In the genomic region with DNA sequence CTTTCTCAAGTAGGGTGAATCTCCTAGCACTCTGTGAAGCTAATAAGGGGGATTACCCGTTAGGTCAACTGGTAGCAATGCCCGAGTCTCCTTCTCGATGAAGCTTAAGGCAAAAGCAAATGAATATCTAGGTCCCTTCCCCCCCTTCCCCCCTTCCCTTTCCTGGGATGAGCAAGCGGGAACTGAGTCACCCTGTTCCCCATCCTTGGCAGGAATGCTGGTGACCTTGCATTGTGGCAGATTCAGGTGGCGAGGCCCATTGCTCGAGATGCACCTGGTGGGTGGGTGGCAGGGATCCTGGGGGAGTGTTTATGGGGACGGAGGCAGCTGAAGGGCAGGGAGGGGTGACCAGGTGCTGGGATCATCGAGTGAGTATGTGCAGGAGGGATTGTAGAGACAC, we compare ENCODE assay signal across 28 cellular contexts. TPM values are rescaled to one million over a fixed set of nuclear protein-coding genes. Genes with fewer than 3 reads are reported as not detected.
DNase-seq lines count a peak whose midpoint lies in the region; ATAC-seq, FAIRE-seq and TF ChIP-seq lines count a peak whose summit lies in the region.
"Had no signal": no experiment of that assay in that cellular context is flagged by ENCODE, and none has a peak within 500 bp of the region (broad histone marks: within the 10 kb centered on the region; RNA-seq: fewer than 3 reads in every experiment).

No MANE protein-coding gene starts in this region.

- H3K4me2 ChIP-seq in osteoblast (ENCODE audit: insufficient read depth, low read length) (no peak overlapping the region), PC-9 (no peak overlapping the region)

- no peak overlapping the region for H3K4me3 Mint-ChIP-seq in T-helper 2 cell treated with Interferon-gamma antibody and Interleukin-4, amounts not matched to agents 5 μg/mL and 100 μg/mL, for 36 hours
- H3K4me3 Mint-ChIP-seq: activated T-helper 1 cell treated with anti-CD3 and anti-CD28 coated beads, Interleukin-12 subunit alpha, Interleukin-12 subunit beta, Interleukin-2, Interleukin-4 antibody, amounts not matched to agents 30 ng/mL and 10 ng/mL and 1 ng/mL, durations not matched to agents 14 hours and 24 hours and 36 hours; effector memory CD8-positive, alpha-beta T cell; stimulated activated effector memory CD8-positive, alpha-beta T cell treated with anti-CD3 and anti-CD28 coated beads, Interleukin-12 subunit alpha, Interleukin-12 subunit beta, amount 100 ng/mL, for 72 hours had no signal

- H3K4me3 ChIP-seq in ascending aorta = no peak overlapping the region
- H3K4me3 ChIP-seq in osteoblast (ENCODE audit: insufficient read depth, low read length) = no peak overlapping the region
- H3K4me3 ChIP-seq in pancreas = no peak overlapping the region
- no peak overlapping the region for H3K4me3 ChIP-seq in PC-9
- H3K4me3 ChIP-seq: cardiac muscle cell, colonic mucosa, esophagus squamous epithelium, gastrocnemius medialis, upper lobe of right lung had no signal

- H3K27me3 ChIP-seq in ascending aorta = no peaks in the 10 kb centered on the region
- H3K27me3 ChIP-seq in osteoblast (ENCODE audit: insufficient read depth, low read length) = peaks cover 6% of the 10 kb centered on the region
- no peaks in the 10 kb centered on the region for H3K27me3 ChIP-seq in pancreas
- H3K27me3 ChIP-seq in PC-9 (ENCODE audit: insufficient read depth, low read depth) = peaks cover 13% of the 10 kb centered on the region
- H3K27me3 ChIP-seq: cardiac muscle cell, gastrocnemius medialis had no signal

- no peaks in the 10 kb centered on the region for H3K9me2 ChIP-seq in PC-9 (ENCODE audit: insufficient read depth)

- CTCF ChIA-PET in PC-9 (lab: Charles Lee) = no interaction called here

- no peak for FAIRE-seq in pancreas (lab: Jason Lieb, UNC)

- TF ChIP-seq CTCF in ascending aorta (IDR thresholded peaks at IDR 0.05) = no peak
- TF ChIP-seq CTCF in osteoblast (IDR thresholded peaks at IDR 0.05; ENCODE audit: extremely low read depth, low read depth, low read length) = no peak
- TF ChIP-seq CTCF in pancreas (IDR thresholded peaks at IDR 0.05) = no peak
- TF ChIP-seq CTCF in PC-9 (conservative IDR thresholded peaks at IDR 0.05) = no peak

- BruUV-seq in PC-9 (replicated peaks; lab: Mats Ljungman, UMichigan) = no TSS peak

- no peaks in the 10 kb centered on the region for H3K9me3 Mint-ChIP-seq in T-helper 2 cell treated with Interferon-gamma antibody and Interleukin-4, amounts not matched to agents 5 μg/mL and 100 μg/mL, for 36 hours
- H3K9me3 Mint-ChIP-seq: activated T-helper 1 cell treated with anti-CD3 and anti-CD28 coated beads, Interleukin-12 subunit alpha, Interleukin-12 subunit beta, Interleukin-2, Interleukin-4 antibody, amounts not matched to agents 30 ng/mL and 10 ng/mL and 1 ng/mL, durations not matched to agents 14 hours and 24 hours and 36 hours; effector memory CD8-positive, alpha-beta T cell; stimulated activated effector memory CD8-positive, alpha-beta T cell treated with anti-CD3 and anti-CD28 coated beads, Interleukin-12 subunit alpha, Interleukin-12 subunit beta, amount 100 ng/mL, for 72 hours had no signal

- H3K27ac ChIP-seq in ascending aorta (peak overlapping the region; percentile 93 to 95), osteoblast (ENCODE audit: low read depth, low read length) (no peak overlapping the region), pancreas (no peak overlapping the region), PC-9 (no peak overlapping the region)
- H3K27ac ChIP-seq: cardiac muscle cell, colonic mucosa, esophagus squamous epithelium, gastrocnemius medialis, upper lobe of right lung had no signal

- peaks cover 13 to 22% of the 10 kb centered on the region in 2 donors for H3K36me3 ChIP-seq in ascending aorta
- no peaks in the 10 kb centered on the region for H3K36me3 ChIP-seq in osteoblast (ENCODE audit: insufficient read depth, low read length)
- H3K36me3 ChIP-seq in pancreas = no peaks in the 10 kb centered on the region
- H3K36me3 ChIP-seq in PC-9 (ENCODE audit: low read depth) = no peaks in the 10 kb centered on the region
- H3K36me3 ChIP-seq: cardiac muscle cell, colonic mucosa, esophagus squamous epithelium, gastrocnemius medialis, upper lobe of right lung had no signal

- H3K79me2 ChIP-seq in osteoblast (ENCODE audit: insufficient read depth, low read length) (no peaks in the 10 kb centered on the region), PC-9 (ENCODE audit: low read depth) (no peaks in the 10 kb centered on the region)

- intact Hi-C loops in ascending aorta (cut with DNase I) (no loop called here), pancreas (cut with DNase I) (no loop called here), PC-9 (cut with micrococcal nuclease; ENCODE audit: unreplicated experiment) (no loop called here)

- H3K9me3 ChIP-seq in ascending aorta (no peaks in the 10 kb centered on the region), osteoblast (ENCODE audit: low read depth, low read length) (no peaks in the 10 kb centered on the region), pancreas (no peaks in the 10 kb centered on the region), PC-9 (ENCODE audit: insufficient read depth, low read depth) (no peaks in the 10 kb centered on the region)
- H3K9me3 ChIP-seq: colonic mucosa, esophagus squamous epithelium, gastrocnemius medialis, upper lobe of right lung had no signal

- POLR2A ChIA-PET in PC-9 (lab: Charles Lee; ENCODE audit: unreplicated experiment) = no interaction called here

- H3K4me1 Mint-ChIP-seq in T-helper 2 cell treated with Interferon-gamma antibody and Interleukin-4, amounts not matched to agents 5 μg/mL and 100 μg/mL, for 36 hours (ENCODE audit: low read depth) = no peaks in the 10 kb centered on the region
- H3K4me1 Mint-ChIP-seq: stimulated activated effector memory CD8-positive, alpha-beta T cell treated with anti-CD3 and anti-CD28 coated beads, Interleukin-12 subunit alpha, Interleukin-12 subunit beta, amount 100 ng/mL, for 72 hours had no signal

- H3K4me1 ChIP-seq in ascending aorta (peaks cover 10 to 48% of the 10 kb centered on the region in 2 donors), osteoblast (ENCODE audit: insufficient read depth, low read length) (peaks cover 10% of the 10 kb centered on the region), pancreas (no peaks in the 10 kb centered on the region), PC-9 (replicated peaks; ENCODE audit: insufficient read depth) (peaks cover 7% of the 10 kb centered on the region; the same call in 1 of the 2 replicates)
- H3K4me1 ChIP-seq: colonic mucosa had no signal

- H3K27me3 Mint-ChIP-seq in T-helper 2 cell treated with Interferon-gamma antibody and Interleukin-4, amounts not matched to agents 5 μg/mL and 100 μg/mL, for 36 hours (ENCODE audit: low read depth) = peaks cover 10% of the 10 kb centered on the region

- no peaks in the 10 kb centered on the region for H3K36me3 Mint-ChIP-seq in T-helper 2 cell treated with Interferon-gamma antibody and Interleukin-4, amounts not matched to agents 5 μg/mL and 100 μg/mL, for 36 hours (ENCODE audit: low read depth)
- H3K36me3 Mint-ChIP-seq: stimulated activated effector memory CD8-positive, alpha-beta T cell treated with anti-CD3 and anti-CD28 coated beads, Interleukin-12 subunit alpha, Interleukin-12 subunit beta, amount 100 ng/mL, for 72 hours had no signal

- no peaks in the 10 kb centered on the region for H4K20me1 ChIP-seq in osteoblast (ENCODE audit: insufficient read depth, low read length)
- no peaks in the 10 kb centered on the region for H4K20me1 ChIP-seq in PC-9 (ENCODE audit: insufficient read depth)

- no peak overlapping the region for H3K27ac Mint-ChIP-seq in T-helper 2 cell treated with Interferon-gamma antibody and Interleukin-4, amounts not matched to agents 5 μg/mL and 100 μg/mL, for 36 hours
- H3K27ac Mint-ChIP-seq: activated T-helper 1 cell treated with anti-CD3 and anti-CD28 coated beads, Interleukin-12 subunit alpha, Interleukin-12 subunit beta, Interleukin-2, Interleukin-4 antibody, amounts not matched to agents 30 ng/mL and 10 ng/mL and 1 ng/mL, durations not matched to agents 14 hours and 24 hours and 36 hours; progenitor cell of endocrine pancreas had no signal

- no peak overlapping the region for H2AFZ ChIP-seq in osteoblast (ENCODE audit: low read length)
- H2AFZ ChIP-seq in PC-9 = no peak overlapping the region

- no peak for ATAC-seq in pancreas
- ATAC-seq: effector memory CD8-positive, alpha-beta T cell; gastrocnemius medialis; stimulated activated effector memory CD8-positive, alpha-beta T cell treated with anti-CD3 and anti-CD28 coated beads, Interleukin-12 subunit alpha, Interleukin-12 subunit beta, amount 100 ng/mL, for 72 hours; upper lobe of right lung had no signal

- peaks cover 9% of the 10 kb centered on the region; the same call in 1 of the 2 replicates for H3F3A ChIP-seq in PC-9 (ENCODE audit: insufficient read depth, low read depth)

- 76 to 77% methylated on average over 8 of the region's 8 CpGs for WGBS in pancreas, 2 donors

- DNase-seq in ELR (ENCODE audit: low read depth) (peak; percentile 82), HK-2 (ENCODE audit: unreplicated experiment) (peak; percentile 48), ascending aorta (ENCODE audit: low spot score in 2 of 2) (no peak), osteoblast (ENCODE audit: insufficient read length, low spot score, missing footprints) (peak; percentile 93), pancreas (no peak), PC-9 (no peak)
- DNase-seq in T-helper 2 cell treated with Interferon-gamma antibody and Interleukin-4, amounts not matched to agents 5 μg/mL and 100 μg/mL, for 36 hours (ENCODE audit: low spot score) = no peak
- DNase-seq: activated CD4-positive, alpha-beta T cell treated with anti-CD3 and anti-CD28 coated beads, Interleukin-2, amount 50 U/mL, for 4 hours; activated CD4-positive, CD25-positive, alpha-beta regulatory T cell; activated naive CD4-positive, alpha-beta T cell treated with anti-CD3 and anti-CD28 coated beads, Interleukin-2, amount 50 U/mL, for 16 hours; amygdala; Calu3; colonic mucosa; effector memory CD8-positive, alpha-beta T cell; esophagus squamous epithelium; gastrocnemius medialis; hippocampal formation; KG1; mesenchymal stem cell; NCI-H1417 treated with DMSO at 0.1 percent for 48 hours; SHP77; stimulated activated CD4-positive, alpha-beta T cell treated with anti-CD3 and anti-CD28 coated beads, Interleukin-4, amount 100 ng/mL, for 24 hours; upper lobe of right lung had no signal

RNA-seq across cellular contexts. Expression of a gene that starts 7.1 kb away (rescaled TPM):
- total RNA-seq in ascending aorta (30.3 TPM), osteoblast (1.8 and 3.3 TPM in 2 replicates), pancreas (under 1 TPM; 0.19 to 0.62 (median 0.23) TPM), PC-9 (2021) (not detected in 2 replicates)
- polyA plus RNA-seq in pancreas = 1 to 10 TPM in 1 of 2 donors, under 1 TPM in 1; 0.42 to 1.1 TPM
- total RNA-seq: activated T-helper 1 cell treated with anti-CD3 and anti-CD28 coated beads, Interleukin-12 subunit alpha, Interleukin-12 subunit beta, Interleukin-2, Interleukin-4 antibody, amounts not matched to agents 30 ng/mL and 10 ng/mL and 1 ng/mL, durations not matched to agents 14 hours and 24 hours and 36 hours; Calu3; myocyte had no signal

Comparison
In these comparisons a context has a peak if more than half of its experiments do, and no peak if none do; other contexts are left out.
1. DNase-seq: peak in ELR (single experiment), HK-2 (single experiment) and osteoblast (single experiment); none in ascending aorta (0 of 2), T-helper 2 cell treated with Interferon-gamma antibody and Interleukin-4, amounts not matched to agents 5 μg/mL and 100 μg/mL, for 36 hours (single experiment), pancreas (0 of 6) and PC-9 (0 of 2).
2. H3K27ac ChIP-seq: peak in ascending aorta (2 of 2); none in osteoblast (single experiment), pancreas (0 of 4) and PC-9 (single experiment).